Comparison of ENCODE assay signal across 6 cellular contexts in the genomic region with DNA sequence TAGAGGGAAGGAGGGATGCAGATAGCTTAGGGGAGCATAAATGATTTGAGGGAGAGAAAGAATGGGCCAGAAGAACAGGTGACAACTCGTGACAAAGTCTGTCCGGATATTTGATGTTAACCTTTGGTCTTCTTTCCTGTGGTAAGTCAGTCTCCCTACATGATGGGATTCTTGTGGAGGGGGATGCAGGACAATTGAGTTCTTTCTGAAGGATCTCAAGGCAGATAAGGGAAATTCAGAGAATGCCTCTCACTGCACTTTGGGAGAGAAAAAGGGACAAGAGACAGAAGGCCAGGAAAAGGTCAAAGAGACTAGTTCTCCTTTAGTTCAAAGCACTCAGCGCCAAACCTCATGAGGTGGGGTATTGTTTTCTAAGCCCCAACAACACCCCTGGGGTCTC.
"Had no signal": no experiment of that assay in that cellular context is flagged by ENCODE, and none has a peak within 500 bp of the region (broad histone marks: within the 10 kb centered on the region; RNA-seq: fewer than 3 reads in every experiment).

No MANE protein-coding gene starts in this region.

- H3K27ac Mint-ChIP-seq: GM23338, IgD-negative memory B cell had no signal

- H3K36me3 ChIP-seq: HAP-1 had no signal

- H3K4me3 ChIP-seq: GM23338, HAP-1 had no signal

- H2AFZ ChIP-seq: GM23338 had no signal

- H3K9me3 Mint-ChIP-seq: GM23338, IgD-negative memory B cell had no signal

- ATAC-seq: GM23338, HCT116, HepG2 had no signal

- H3K4me2 ChIP-seq: GM23338 had no signal

- H3K4me1 ChIP-seq: HAP-1 had no signal

- H3K4me1 Mint-ChIP-seq: IgD-negative memory B cell had no signal

- H3K9me3 ChIP-seq: HAP-1 had no signal

- H3K4me3 Mint-ChIP-seq: GM23338, IgD-negative memory B cell had no signal

- DNase-seq: KBM-7 had no signal
